Comparison of ENCODE assay signal across 10 cellular contexts in the genomic region with DNA sequence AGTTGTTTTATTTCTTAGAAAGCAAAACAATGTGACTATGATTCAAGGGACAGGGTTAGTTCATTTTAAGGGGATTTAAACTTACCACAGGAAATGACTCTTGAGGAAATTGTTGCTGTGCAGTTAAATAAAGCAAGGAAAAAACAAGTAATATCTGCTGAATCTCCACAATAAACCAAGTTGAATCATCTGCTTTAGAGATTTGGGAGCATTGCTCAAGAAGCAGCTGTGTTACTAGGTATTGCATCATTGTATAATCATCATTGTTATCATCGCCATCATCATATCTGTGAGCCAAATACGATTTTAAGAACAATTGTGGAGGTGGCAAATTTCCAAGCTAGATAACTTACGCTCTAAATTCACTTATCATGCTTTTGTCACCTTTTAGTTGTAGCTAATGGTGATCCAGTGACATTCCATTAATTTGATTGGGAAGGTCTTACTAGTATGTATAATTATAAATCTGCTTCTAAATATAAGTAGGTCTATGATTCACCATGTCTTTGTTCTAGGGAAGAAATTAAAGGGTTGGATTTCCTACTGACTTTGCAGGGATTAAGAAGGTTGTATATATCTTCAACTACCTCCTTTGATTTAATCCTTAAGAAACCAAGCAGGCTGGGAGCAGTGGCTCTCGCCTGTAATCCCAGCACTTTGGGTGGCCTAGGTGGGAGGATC. TPM values are rescaled to one million over a fixed set of nuclear protein-coding genes. Genes with fewer than 3 reads are reported as not detected.
DNase-seq lines count a peak whose midpoint lies in the region; ATAC-seq and TF ChIP-seq lines count a peak whose summit lies in the region.
"Had no signal": no experiment of that assay in that cellular context is flagged by ENCODE, and none has a peak within 500 bp of the region (broad histone marks: within the 10 kb centered on the region; RNA-seq: fewer than 3 reads in every experiment).

No MANE protein-coding gene starts in this region.

- no peaks in the 10 kb centered on the region for H3K9me2 ChIP-seq in SK-N-SH

- no peaks in the 10 kb centered on the region for H3K79me2 ChIP-seq in SK-N-SH (ENCODE audit: insufficient read depth)

- H3K27ac ChIP-seq in SK-N-SH (ENCODE audit: low read depth in 2 of 2, low read length in 1 of 2) (peak overlapping the region; percentile 56 to 84; a peak in 3 of 4 replicates), upper lobe of right lung (no peak overlapping the region), testis (no peak overlapping the region)
- H3K27ac ChIP-seq: WERI-Rb-1 had no signal

- no peak overlapping the region for H2AFZ ChIP-seq in SK-N-SH (ENCODE audit: low read depth)

- peak; percentile 64 for ATAC-seq in Right ventricle myocardium superior (ENCODE audit: poor library complexity)
- peak; percentile 28 for ATAC-seq in upper lobe of right lung

- no peaks in the 10 kb centered on the region for H4K20me1 ChIP-seq in SK-N-SH (ENCODE audit: insufficient read depth)

- H3K4me3 ChIP-seq in SK-N-SH (ENCODE audit: low read depth in 2 of 2, low read length in 1 of 2) = no peak overlapping the region
- no peak overlapping the region for H3K4me3 ChIP-seq in fibroblast of villous mesenchyme (ENCODE audit: low read depth, low read length)
- no peak overlapping the region for H3K4me3 ChIP-seq in upper lobe of right lung
- H3K4me3 ChIP-seq in testis = no peak overlapping the region
- no peak overlapping the region for H3K4me3 ChIP-seq in lower leg skin (ENCODE audit: low read depth, poor library complexity, severe bottlenecking)

- intact Hi-C loops in Right ventricle myocardium superior (cut with DNase I) = no loop called here
- intact Hi-C loops in cardiac septum (cut with DNase I) = no loop called here
- intact Hi-C loops in upper lobe of right lung (cut with DNase I) = no loop called here
- intact Hi-C loops in testis (cut with DNase I; ENCODE audit: low total_unique reads) = no loop called here
- intact Hi-C loops in lower leg skin (cut with DNase I; ENCODE audit: low total_unique reads) = no loop called here

- no peak for DNase-seq in Right ventricle myocardium superior
- DNase-seq in cardiac septum (ENCODE audit: low spot score) = no peak
- no peak for DNase-seq in SK-N-SH
- peak; percentile 97 for DNase-seq in fibroblast of villous mesenchyme (ENCODE audit: low read depth)
- DNase-seq in upper lobe of right lung = no peak
- no peak for DNase-seq in testis
- no peak for DNase-seq in lower leg skin (ENCODE audit: low spot score in 2 of 2)
- DNase-seq in pons (ENCODE audit: low spot score) = no peak
- DNase-seq: DMS153, WERI-Rb-1 had no signal

- no peak overlapping the region for H3K9ac ChIP-seq in SK-N-SH

- H3K9me3 ChIP-seq in SK-N-SH = no peaks in the 10 kb centered on the region
- H3K9me3 ChIP-seq in upper lobe of right lung = no peaks in the 10 kb centered on the region
- H3K9me3 ChIP-seq in testis = no peaks in the 10 kb centered on the region

- POLR2A ChIA-PET in SK-N-SH (lab: Yijun Ruan, JAX) = no interaction called here

- WGBS in SK-N-SH (ENCODE audit: low lambda C conversion rate) = 11% methylated on average over 4 of the region's 4 CpGs
- 76 to 78% methylated on average over 4 of the region's 4 CpGs for WGBS in testis, 2 donors
- 29 to 33% methylated on average over 4 of the region's 4 CpGs for WGBS in lower leg skin, 2 donors

- H3K27me3 ChIP-seq in SK-N-SH (ENCODE audit: insufficient read depth) (no peaks in the 10 kb centered on the region; the same call in 1 of the 2 replicates), upper lobe of right lung (no peaks in the 10 kb centered on the region), testis (no peaks in the 10 kb centered on the region)

- H3K4me1 ChIP-seq in SK-N-SH (ENCODE audit: control insufficient read depth in 1 of 2, insufficient read depth in 2 of 2, low read depth in 1 of 2, low read length in 1 of 2) (peaks cover 0 to 37% of the 10 kb centered on the region in 2 experiments; a peak in 2 of 4 replicates), upper lobe of right lung (no peaks in the 10 kb centered on the region), testis (no peaks in the 10 kb centered on the region)

- TF ChIP-seq CTCF in SK-N-SH (IDR thresholded peaks at IDR 0.05) (no peak), fibroblast of villous mesenchyme (IDR thresholded peaks at IDR 0.05; ENCODE audit: insufficient read depth, low read depth, low read length) (no peak), upper lobe of right lung (IDR thresholded peaks at IDR 0.05) (no peak), testis (IDR thresholded peaks at IDR 0.05) (no peak), lower leg skin (IDR thresholded peaks at IDR 0.05) (no peak)

- peaks cover 32% of the 10 kb centered on the region for H3F3A ChIP-seq in SK-N-SH (replicated peaks; ENCODE audit: insufficient read depth)

- no peak for TF ChIP-seq POLR2A in testis (IDR thresholded peaks at IDR 0.05)
- no peak for TF ChIP-seq POLR2A in lower leg skin (IDR thresholded peaks at IDR 0.05)

- TF ChIP-seq EP300 in SK-N-SH (IDR thresholded peaks at IDR 0.05; ENCODE audit: borderline replicate concordance in 1 of 2, low read depth in 1 of 2, low read length in 1 of 2) = peak in 1 of 2 experiments; percentile 97; a peak in 2 of 4 replicates

- no peak overlapping the region; the same call in 1 of the 2 replicates for H3K4me2 ChIP-seq in SK-N-SH

- H3K36me3 ChIP-seq in SK-N-SH (replicated peaks in 1 of 2; ENCODE audit: control insufficient read depth in 1 of 2, insufficient read depth in 2 of 2, low read length in 1 of 2) (no peaks in the 10 kb centered on the region), upper lobe of right lung (no peaks in the 10 kb centered on the region), testis (ENCODE audit: low read depth, missing control alignments) (no peaks in the 10 kb centered on the region)
- H3K36me3 ChIP-seq: WERI-Rb-1 had no signal

- TF ChIP-seq RAD21 in SK-N-SH (IDR thresholded peaks at IDR 0.05; ENCODE audit: low read length) = no peak

- CTCF ChIA-PET in SK-N-SH (lab: Yijun Ruan, JAX) = no interaction called here

TF ChIP-seq in SK-N-SH, 30 proteins besides CTCF, POLR2A, EP300 and RAD21 (continues in another document):
- TF ChIP-seq MXI1 (IDR thresholded peaks at IDR 0.05; ENCODE audit: low read depth, low read length) (no peak), FOSL2 (IDR thresholded peaks at IDR 0.05; ENCODE audit: borderline replicate concordance, low read depth) (peak; percentile 83)
- TF ChIP-seq, protein P1, sequence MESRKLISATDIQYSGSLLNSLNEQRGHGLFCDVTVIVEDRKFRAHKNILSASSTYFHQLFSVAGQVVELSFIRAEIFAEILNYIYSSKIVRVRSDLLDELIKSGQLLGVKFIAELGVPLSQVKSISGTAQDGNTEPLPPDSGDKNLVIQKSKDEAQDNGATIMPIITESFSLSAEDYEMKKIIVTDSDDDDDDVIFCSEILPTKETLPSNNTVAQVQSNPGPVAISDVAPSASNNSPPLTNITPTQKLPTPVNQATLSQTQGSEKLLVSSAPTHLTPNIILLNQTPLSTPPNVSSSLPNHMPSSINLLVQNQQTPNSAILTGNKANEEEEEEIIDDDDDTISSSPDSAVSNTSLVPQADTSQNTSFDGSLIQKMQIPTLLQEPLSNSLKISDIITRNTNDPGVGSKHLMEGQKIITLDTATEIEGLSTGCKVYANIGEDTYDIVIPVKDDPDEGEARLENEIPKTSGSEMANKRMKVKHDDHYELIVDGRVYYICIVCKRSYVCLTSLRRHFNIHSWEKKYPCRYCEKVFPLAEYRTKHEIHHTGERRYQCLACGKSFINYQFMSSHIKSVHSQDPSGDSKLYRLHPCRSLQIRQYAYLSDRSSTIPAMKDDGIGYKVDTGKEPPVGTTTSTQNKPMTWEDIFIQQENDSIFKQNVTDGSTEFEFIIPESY (IDR thresholded peaks at IDR 0.05; ENCODE audit: borderline replicate concordance, low read depth) = peak; percentile 82; the same call in 1 of the 2 replicates

RNA-seq across cellular contexts. Expression of a gene that starts 19.9 kb away (rescaled TPM):
- total RNA-seq in Right ventricle myocardium superior (not detected), cardiac septum (not detected), fibroblast of villous mesenchyme (0.86 and 28.0 TPM in 2 replicates), upper lobe of right lung (0.23 TPM), testis (under 1 TPM; 0.19 to 0.39 TPM), lower leg skin (not detected)
- polyA plus RNA-seq in SK-N-SH (2012; rRNA removed) (1.4 and 2.2 TPM in 2 replicates), testis (ENCODE audit: insufficient read depth, low read depth, low replicate concordance) (1.1 TPM)
- polyA plus RNA-seq in SK-N-SH (2012; cell fraction: cytosol; rRNA removed) = 1.8 and 2.6 TPM in 2 replicates
- 0.52 and 1.6 TPM in 2 replicates for polyA plus RNA-seq in SK-N-SH (2012; cell fraction: nucleus; rRNA removed)

RNA-seq across cellular contexts. Expression of a gene that starts 35.7 kb away (rescaled TPM):
- not detected for total RNA-seq in Right ventricle myocardium superior
- total RNA-seq in cardiac septum = 0.94 TPM
- polyA plus RNA-seq in SK-N-SH (2012; rRNA removed) = 0.07 TPM in 1 of 2 replicates, not detected in the other
- polyA plus RNA-seq in SK-N-SH (2012; cell fraction: cytosol; rRNA removed) = 0.03 TPM in 2 replicates
- polyA plus RNA-seq in SK-N-SH (2012; cell fraction: nucleus; rRNA removed) = not detected in 2 replicates
- under 0.01 TPM in 1 of 2 replicates, not detected in the other for total RNA-seq in fibroblast of villous mesenchyme
- total RNA-seq in upper lobe of right lung = not detected
- total RNA-seq in testis = 1 to 10 TPM in 1 of 2 donors, under 1 TPM in 1; 0.25 to 2.0 TPM
- 0.25 TPM for polyA plus RNA-seq in testis (ENCODE audit: insufficient read depth, low read depth, low replicate concordance)
- total RNA-seq in lower leg skin = 1 to 10 TPM in 1 of 4 donors, under 1 TPM in 1, not detected in 2; 0.15 to 1.1 TPM

RNA-seq across cellular contexts. Expression of a gene that starts 37.5 kb away (rescaled TPM):
- total RNA-seq in Right ventricle myocardium superior (not detected), cardiac septum (0.11 TPM), fibroblast of villous mesenchyme (141 and 281 TPM in 2 replicates), upper lobe of right lung (19.1 TPM), testis (under 1 TPM in 1 of 2 donors, not detected in 1; 0.31 TPM), lower leg skin (not detected)
- polyA plus RNA-seq in SK-N-SH (2012; rRNA removed) (5.9 and 6.5 TPM in 2 replicates), testis (ENCODE audit: insufficient read depth, low read depth, low replicate concordance) (0.21 TPM)
- polyA plus RNA-seq in SK-N-SH (2012; cell fraction: cytosol; rRNA removed) = 6.6 and 7.3 TPM in 2 replicates
- polyA plus RNA-seq in SK-N-SH (2012; cell fraction: nucleus; rRNA removed) = 1.6 and 3.6 TPM in 2 replicates

RNA-seq across cellular contexts. Expression of a gene that starts 54.9 kb away (rescaled TPM):
- not detected for total RNA-seq in Right ventricle myocardium superior
- total RNA-seq in cardiac septum = not detected
- not detected in 2 replicates for polyA plus RNA-seq in SK-N-SH (2012; rRNA removed)
- 0.01 TPM in 2 replicates for polyA plus RNA-seq in SK-N-SH (2012; cell fraction: cytosol; rRNA removed)
- polyA plus RNA-seq in SK-N-SH (2012; cell fraction: nucleus; rRNA removed) = 0.02 TPM in 1 of 2 replicates, not detected in the other
- total RNA-seq in fibroblast of villous mesenchyme = 0.97 TPM in 1 of 2 replicates, not detected in the other
- not detected for total RNA-seq in upper lobe of right lung
- not detected for total RNA-seq in testis
- not detected for polyA plus RNA-seq in testis (ENCODE audit: insufficient read depth, low read depth, low replicate concordance)
- total RNA-seq in lower leg skin = 1 to 10 TPM in 1 of 4 donors, under 1 TPM in 3; 0.20 to 1.7 (median 0.26) TPM

Comparison
In these comparisons a context has a peak if more than half of its experiments do, and no peak if none do; other contexts are left out.
1. H3K27ac ChIP-seq: peak in SK-N-SH (2 of 2); none in upper lobe of right lung (single experiment) and testis (0 of 2).
2. RNA of a gene that starts 37.5 kb away (total RNA-seq): 141 to 281 TPM in fibroblast of villous mesenchyme and 19.1 TPM in upper lobe of right lung (single experiment); 0.31 TPM in testis, 0.11 TPM in cardiac septum (single experiment), not detected in Right ventricle myocardium superior (single experiment) and not detected in lower leg skin; every median in the first group is over 10 times any median in the second.